Comparison of ENCODE assay signal across 33 cellular contexts in the genomic region with DNA sequence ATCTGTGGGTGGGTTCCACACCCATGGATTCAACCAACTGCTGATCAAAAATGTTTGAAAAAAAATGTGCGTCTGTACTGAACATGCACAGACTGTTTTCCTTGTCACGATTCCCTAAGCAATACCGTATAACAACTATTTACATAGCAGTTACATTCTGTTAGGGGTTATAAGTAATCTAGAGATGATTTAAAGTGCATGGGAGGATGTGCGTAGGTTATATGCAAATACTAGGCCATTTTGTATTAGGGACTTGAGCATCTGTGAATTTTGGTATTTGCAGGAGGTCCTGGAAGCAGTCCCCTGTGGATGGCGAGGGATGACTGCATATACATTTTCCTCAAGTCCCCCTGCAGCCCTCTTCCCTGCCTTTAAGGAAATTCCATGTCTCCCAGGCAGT.
"Had no signal": no experiment of that assay in that cellular context is flagged by ENCODE, and none has a peak within 500 bp of the region (broad histone marks: within the 10 kb centered on the region; RNA-seq: fewer than 3 reads in every experiment).

No MANE protein-coding gene starts in this region.

- H3K9me3 Mint-ChIP-seq: activated naive CD4-positive, alpha-beta T cell treated with anti-CD3 and anti-CD28 coated beads, Interleukin-2, amount 50 U/mL, for 24 hours; activated naive CD8-positive, alpha-beta T cell treated with anti-CD3 and anti-CD28 coated beads, Interleukin-2, amount 10 ng/mL, durations not matched to agents 7 days and 5 days; activated T-helper 2 cell treated with anti-CD3 and anti-CD28 coated beads, Interferon-gamma antibody, Interleukin-2, Interleukin-4, amounts not matched to agents 10 μg/mL and 5 μg/mL and 100 μg/mL, durations not matched to agents 14 hours and 24 hours and 36 hours; T-cell had no signal

- H3K4me3 Mint-ChIP-seq: activated CD8-positive, alpha-beta T cell treated with anti-CD3 and anti-CD28 coated beads for 36 hours; activated naive CD4-positive, alpha-beta T cell treated with anti-CD3 and anti-CD28 coated beads, Interleukin-2, amount 50 U/mL, for 24 hours; activated naive CD8-positive, alpha-beta T cell treated with anti-CD3 and anti-CD28 coated beads, Interleukin-2, amount 10 ng/mL, durations not matched to agents 7 days and 5 days; T-cell; T-helper 17 cell; WTC11 had no signal

- H3K27me3 ChIP-seq: ascending aorta, breast epithelium had no signal

- H3K36me3 ChIP-seq: ascending aorta, breast epithelium, MG63 had no signal

- H3K36me3 Mint-ChIP-seq: activated naive CD4-positive, alpha-beta T cell treated with anti-CD3 and anti-CD28 coated beads, Interleukin-2, amount 50 U/mL, for 24 hours; activated naive CD8-positive, alpha-beta T cell treated with anti-CD3 and anti-CD28 coated beads, Interleukin-2, amount 10 ng/mL, durations not matched to agents 7 days and 5 days; T-cell; WTC11 had no signal

- H3K27ac Mint-ChIP-seq: activated CD8-positive, alpha-beta T cell treated with anti-CD3 and anti-CD28 coated beads for 36 hours; activated naive CD4-positive, alpha-beta T cell treated with anti-CD3 and anti-CD28 coated beads, Interleukin-2, amount 50 U/mL, for 24 hours; activated T-helper 2 cell treated with anti-CD3 and anti-CD28 coated beads, Interferon-gamma antibody, Interleukin-2, Interleukin-4, amounts not matched to agents 10 μg/mL and 5 μg/mL and 100 μg/mL, durations not matched to agents 14 hours and 24 hours and 36 hours; T-cell; T-helper 17 cell; WTC11 had no signal

- ATAC-seq: Right ventricle myocardium inferior, SK-N-SH treated with all-trans-retinoic acid at 6 μM for 48 hours, T-cell, T-helper 17 cell, WTC11 had no signal

- H3K27ac ChIP-seq: ascending aorta, breast epithelium, PC-9, RWPE1 had no signal

- H3K4me1 ChIP-seq: breast epithelium had no signal

- H3K4me2 ChIP-seq: PC-9 had no signal

- H2AFZ ChIP-seq: PC-9 had no signal

- H3K4me1 Mint-ChIP-seq: activated naive CD4-positive, alpha-beta T cell treated with anti-CD3 and anti-CD28 coated beads, Interleukin-2, amount 50 U/mL, for 24 hours; T-cell had no signal

- H3K4me3 ChIP-seq: ascending aorta, breast epithelium, MG63, PC-9 had no signal

- DNase-seq: activated CD4-positive, alpha-beta T cell treated with anti-CD3 and anti-CD28 coated beads for 1 hour; activated CD4-positive, alpha-beta T cell treated with anti-CD3 and anti-CD28 coated beads for 48 hours; activated CD4-positive, alpha-beta T cell treated with anti-CD3 and anti-CD28 coated beads, Interleukin-2, amount 50 U/mL, for 4 hours; activated gamma-delta T cell; activated naive CD4-positive, alpha-beta T cell treated with Interleukin-2 at 50 U/mL for 16 hours; activated naive CD8-positive, alpha-beta T cell treated with anti-CD3 and anti-CD28 coated beads, Interleukin-2, amount 10 ng/mL, durations not matched to agents 7 days and 5 days; activated T-cell treated with anti-CD3 and anti-CD28 coated beads, Interleukin-2, amount 50 U/mL, for 1 hour; amygdala; cerebellar nuclear complex; Kasumi-1; KG1; MG63; NCI-H1048; NCI-H1436 treated with DMSO at 0.1 percent for 48 hours; NCI-H1694 treated with DMSO at 0.1 percent for 48 hours; NCI-H2029; NCI-H345; NCI-H510A; NCI-H69; NCI-H82; PC-9; SIG-M5; T-cell; T-helper 17 cell had no signal

- H3K9me3 ChIP-seq: ascending aorta, breast epithelium, MG63 had no signal
